ENCODE assay signal across 1 cellular context in genomic region chr3:129025691-129026435, GRCh38.
TF ChIP-seq lines count a peak whose summit lies in the region.

No MANE protein-coding gene starts in this region.

TF ChIP-seq in IMR-90, 13 proteins besides CTCF, POLR2A, EP300 and RAD21 (continued from another document):
- no peak for TF ChIP-seq USF2 (IDR thresholded peaks at IDR 0.05; ENCODE audit: low read depth, low read length)
- TF ChIP-seq CHD1 (IDR thresholded peaks at IDR 0.05; ENCODE audit: low read depth, low read length) = no peak
- TF ChIP-seq MAZ (IDR thresholded peaks at IDR 0.05; ENCODE audit: borderline replicate concordance, low read depth, low read length) = no peak
- no peak for TF ChIP-seq BHLHE40 (IDR thresholded peaks at IDR 0.05; ENCODE audit: low read depth, low read length)
- TF ChIP-seq CEBPB (IDR thresholded peaks at IDR 0.05; ENCODE audit: low read depth, low read length) = no peak
